In the genomic region with DNA sequence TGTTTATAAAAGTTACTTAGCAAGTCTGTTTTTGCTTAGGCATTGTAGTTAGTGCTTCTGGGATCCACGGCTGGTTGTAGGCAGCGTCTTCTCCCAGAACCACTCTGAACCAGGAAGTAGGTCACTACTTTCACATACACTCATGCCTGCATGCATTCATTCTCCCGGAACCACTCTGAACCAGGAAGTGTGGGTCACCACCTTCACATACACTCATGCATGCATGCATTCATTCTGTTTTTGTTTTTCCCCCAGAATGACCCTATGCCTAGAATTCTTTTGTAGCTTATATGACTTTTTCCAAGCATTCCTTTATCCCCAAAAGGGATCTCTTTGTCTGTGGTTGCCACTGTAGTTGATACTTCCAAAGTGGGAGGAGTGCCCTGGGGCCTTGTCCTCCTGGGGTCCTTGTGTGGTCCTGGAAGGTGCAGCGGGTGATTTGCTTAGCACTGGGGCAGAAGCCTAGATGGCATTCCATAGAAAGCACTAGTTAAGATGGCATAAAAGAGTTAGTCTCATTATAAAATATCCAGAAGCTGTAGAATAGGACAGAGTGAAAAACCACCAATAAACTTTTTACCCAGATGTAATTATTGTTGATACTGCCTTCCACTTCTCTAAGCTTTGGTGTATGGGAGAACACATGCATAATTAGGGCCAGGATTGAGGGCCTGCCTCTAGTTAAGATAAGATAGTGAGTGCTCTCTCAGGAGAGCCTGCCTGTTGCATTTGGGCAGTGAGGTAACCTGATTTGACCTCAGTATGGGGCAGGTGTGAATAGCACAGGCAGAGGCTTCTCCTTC, we compare ENCODE assay signal across 1 cellular context.
TF ChIP-seq lines count a peak whose summit lies in the region.

No MANE protein-coding gene starts in this region.

TF ChIP-seq in HepG2, 621 proteins besides CTCF, POLR2A, EP300 and RAD21:
- no peak for TF ChIP-seq ZNF143 (CRISPR knock-in tag; IDR thresholded peaks at IDR 0.05)
